Comparison of ENCODE assay signal across 1 cellular context in genomic region chr19:8397746-8398721, GRCh38.
TF ChIP-seq lines count a peak whose summit lies in the region.

No MANE protein-coding gene starts in this region.

TF ChIP-seq in HepG2, 621 proteins besides CTCF, POLR2A, EP300 and RAD21:
- TF ChIP-seq ZNF605 (CRISPR knock-in tag; IDR thresholded peaks at IDR 0.05) (no peak), ZNF350 (CRISPR knock-in tag; IDR thresholded peaks at IDR 0.05; ENCODE audit: borderline replicate concordance, low read depth) (no peak), AGO2 (optimal IDR thresholded peaks at IDR 0.05; ENCODE audit: low read depth, low read length) (peak; percentile 18), ZC3H4 (CRISPR knock-in tag; IDR thresholded peaks at IDR 0.05; ENCODE audit: borderline replicate concordance) (no peak)
